Comparison of ENCODE assay signal across 8 cellular contexts in genomic region chr6:35496851-35497570, GRCh38. TPM values are rescaled to one million over a fixed set of nuclear protein-coding genes. Genes with fewer than 3 reads are reported as not detected.
A peak's percentile ranks its signal among the peaks of the same experiment; 100 is the strongest.
DNase-seq lines count a peak whose midpoint lies in the region; ATAC-seq and TF ChIP-seq lines count a peak whose summit lies in the region.

TEAD3 (minus strand) TSS chr6:35497079.

- peak within 1 kb of the TSS; percentile 73 for H3K4me3 Mint-ChIP-seq in MCF 10A (ENCODE audit: unreplicated experiment)

- H3K9me3 Mint-ChIP-seq in MCF 10A (ENCODE audit: unreplicated experiment), result no peaks in the 10 kb centered on the region

- H3K27me3 Mint-ChIP-seq in MCF 10A (ENCODE audit: insufficient read depth, unreplicated experiment), result no peaks in the 10 kb centered on the region

- H3K4me1 Mint-ChIP-seq in MCF 10A (ENCODE audit: insufficient read depth, unreplicated experiment), result peaks cover 17% of the 10 kb centered on the region

- peaks cover 19% of the 10 kb centered on the region for H3K4me1 ChIP-seq in DOHH2 (ENCODE audit: control insufficient read depth, low read length)

- CTCF ChIA-PET in MCF 10A (lab: Yijun Ruan, JAX), result interaction anchor here (0.6 to 1.3 kb wide), 2 partner anchors 27 to 240 kb away, joined by 3 read pairs; partner anchors contain the start of gene ARMC12

- peaks cover 83% of the 10 kb centered on the region for H3K27me3 ChIP-seq in DOHH2 (ENCODE audit: control insufficient read depth, low read length)

- no peaks in the 10 kb centered on the region for H3K36me3 ChIP-seq in DOHH2 (ENCODE audit: control insufficient read depth, low read length)

- no peaks in the 10 kb centered on the region for H3K79me2 ChIP-seq in DOHH2 (ENCODE audit: control insufficient read depth, low read length)

- H4K20me1 ChIP-seq in DOHH2 (ENCODE audit: control insufficient read depth, insufficient read depth, low read depth, low read length), result peaks cover 5% of the 10 kb centered on the region; the same call in 1 of the 2 replicates

- H3K27ac ChIP-seq in DOHH2 (ENCODE audit: low read depth, low read length), result no peak within 1 kb of the TSS

- POLR2A ChIA-PET in MCF 10A (lab: Yijun Ruan, JAX), result interaction anchor here (0.5 to 4.7 kb wide), 14 partner anchors 10 to 1182 kb away, joined by 3 to 45 read pairs (median 4); partner anchors contain the start of genes PPARD and RPL10A

- ATAC-seq in HG02852 (IDR thresholded peaks at IDR 0.05; ENCODE audit: unreplicated experiment) (peak; percentile 49), GM19397 (IDR thresholded peaks at IDR 0.05; ENCODE audit: unreplicated experiment) (no peak)

- H3K4me2 ChIP-seq in DOHH2 (ENCODE audit: low read length), result peak within 1 kb of the TSS; percentile 87

- no peaks in the 10 kb centered on the region for H3K9me3 ChIP-seq in DOHH2 (ENCODE audit: control insufficient read depth, insufficient read depth, low read length)

- no peaks in the 10 kb centered on the region for H3K36me3 Mint-ChIP-seq in MCF 10A (ENCODE audit: insufficient read depth, unreplicated experiment)

- intact Hi-C loops in MCF 10A (cut with micrococcal nuclease), result no loop called here

- DNase-seq in T-helper 22 cell (ENCODE audit: low read depth) (peak; percentile 36), MCF 10A (ENCODE audit: unreplicated experiment) (peak; percentile 64), iris pigment epithelial cell (ENCODE audit: low read depth) (peak; percentile 65), NCI-H1694 treated with DMSO at 0.1 percent for 48 hours (lab: John Stamatoyannopoulos, UW) (no peak)
- peak; percentile 69 for DNase-seq in stimulated activated CD4-positive, alpha-beta T cell treated with anti-CD3 and anti-CD28 coated beads, Interleukin-15, amount 100 ng/mL, for 24 hours

- no TSS peak for BruUV-seq in MCF 10A (replicated peaks; lab: Mats Ljungman, UMichigan)

- no peak within 1 kb of the TSS for H3K27ac Mint-ChIP-seq in MCF 10A (ENCODE audit: low read depth, unreplicated experiment)

- no peaks in the 10 kb centered on the region for H3K9me2 ChIP-seq in DOHH2 (replicated peaks; ENCODE audit: control insufficient read depth, low read length)

- H3F3A ChIP-seq in DOHH2 (ENCODE audit: control insufficient read depth, insufficient read depth), result no peaks in the 10 kb centered on the region

- TF ChIP-seq CTCF in DOHH2 (IDR thresholded peaks at IDR 0.05; ENCODE audit: low read depth, low read length, poor library complexity, severe bottlenecking) (peak; percentile 17), MCF 10A (IDR thresholded peaks at IDR 0.05; ENCODE audit: unreplicated experiment) (peak; percentile 31)

- H3K4me3 ChIP-seq in DOHH2 (ENCODE audit: low read length), result peak within 1 kb of the TSS; percentile 65

RNA-seq across cellular contexts. Expression of gene TEAD3, which starts in this region (rescaled TPM):
- total RNA-seq in MCF 10A (2022), result 11.1 and 13.3 TPM in 2 replicates
